ENCODE assay signal across 13 cellular contexts in the genomic region with DNA sequence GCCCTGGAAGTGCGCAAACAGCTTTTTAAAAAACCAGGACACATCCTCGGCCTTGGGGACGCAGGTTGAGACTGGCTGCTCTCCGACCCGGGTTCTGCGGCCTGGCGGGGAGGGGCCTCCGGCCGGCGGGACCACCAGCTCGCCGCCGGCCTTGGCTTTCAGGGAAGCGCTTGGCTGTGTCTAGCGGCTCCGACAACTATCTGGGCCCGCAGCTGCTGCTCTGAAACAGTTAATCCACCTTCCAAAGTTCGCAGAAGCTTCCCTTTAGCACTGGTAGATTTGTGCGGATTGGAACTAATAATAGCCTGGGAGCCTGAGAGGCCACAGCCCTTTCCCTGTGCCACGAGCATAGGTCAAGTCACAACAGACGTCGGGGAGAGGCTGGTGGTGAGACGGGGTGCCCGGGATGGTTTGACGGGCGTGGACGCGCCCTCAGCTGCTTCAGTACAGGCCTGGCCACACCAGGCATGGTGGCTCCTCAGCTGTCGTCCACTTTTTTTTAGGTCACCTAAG. TPM values are rescaled to one million over a fixed set of nuclear protein-coding genes. Genes with fewer than 3 reads are reported as not detected.
DNase-seq lines count a peak whose midpoint lies in the region; ATAC-seq and TF ChIP-seq lines count a peak whose summit lies in the region.
"Had no signal": no experiment of that assay in that cellular context is flagged by ENCODE, and none has a peak within 500 bp of the region (broad histone marks: within the 10 kb centered on the region; RNA-seq: fewer than 3 reads in every experiment).

No MANE protein-coding gene starts in this region.

- POLR2A ChIA-PET in activated CD8-positive, alpha-beta T cell treated with anti-CD3 and anti-CD28 coated beads for 36 hours (lab: Charles Lee) = interaction anchor here (0.8 kb wide), 1 partner anchor 32 kb away, joined by 4 read pairs; no protein-coding TSS in a partner anchor

- intact Hi-C loops in activated CD8-positive, alpha-beta T cell treated with anti-CD3 and anti-CD28 coated beads for 36 hours (cut with micrococcal nuclease) = loop anchor here (5.0 kb wide), 1 partner anchor 48 kb away; a partner anchor contains a TSS

- no peaks in the 10 kb centered on the region for H3K27me3 Mint-ChIP-seq in activated T-cell treated with anti-CD3 and anti-CD28 coated beads, Interleukin-2, amount 50 U/mL, for 24 hours
- H3K27me3 Mint-ChIP-seq in activated CD8-positive, alpha-beta T cell treated with anti-CD3 and anti-CD28 coated beads for 36 hours = no peaks in the 10 kb centered on the region
- peaks cover 4 to 9% (median 4%) of the 10 kb centered on the region in 3 donors for H3K27me3 Mint-ChIP-seq in immature natural killer cell (ENCODE audit: low read depth in 3 of 3)
- no peaks in the 10 kb centered on the region for H3K27me3 Mint-ChIP-seq in stimulated activated naive B cell treated with anti-CD40 and anti-IgM and Interleukin-4, amounts not matched to agents 10 μg/mL and 1 μg/mL and 100 μg/mL, for 72 hours

- H3K4me3 Mint-ChIP-seq in activated T-cell treated with anti-CD3 and anti-CD28 coated beads, Interleukin-2, amount 50 U/mL, for 24 hours = peak overlapping the region; percentile 70
- peak overlapping the region; percentile 66 for H3K4me3 Mint-ChIP-seq in activated CD8-positive, alpha-beta T cell treated with anti-CD3 and anti-CD28 coated beads for 36 hours
- H3K4me3 Mint-ChIP-seq in immature natural killer cell = peak overlapping the region; percentile 78 to 86 (median 82)
- H3K4me3 Mint-ChIP-seq in stimulated activated naive B cell treated with anti-CD40 and anti-IgM and Interleukin-4, amounts not matched to agents 10 μg/mL and 1 μg/mL and 100 μg/mL, for 72 hours = peak overlapping the region; percentile 85 to 87

- DNase-seq in activated T-cell treated with anti-CD3 and anti-CD28 coated beads, Interleukin-2, amount 50 U/mL, for 24 hours = no peak
- no peak for DNase-seq in activated T-cell treated with anti-CD3 and anti-CD28 coated beads, Interleukin-2, amount 50 U/mL, for 48 hours
- DNase-seq in activated CD8-positive, alpha-beta T cell treated with anti-CD3 and anti-CD28 coated beads for 36 hours = no peak
- no peak for DNase-seq in immature natural killer cell
- no peak for DNase-seq in stimulated activated naive B cell treated with anti-CD40 and anti-IgM and Interleukin-4, amounts not matched to agents 10 μg/mL and 1 μg/mL and 100 μg/mL, for 72 hours
- no peak for DNase-seq in stimulated activated CD4-positive, alpha-beta T cell treated with anti-CD3 and anti-CD28 coated beads, Interleukin-1b, Interleukin-23, amount 100 ng/mL, for 48 hours
- DNase-seq in cerebellar cortex (ENCODE audit: low spot score) = no peak
- DNase-seq: GOT3; NCI-H1694; SHP77 treated with DMSO at 0.1 percent for 48 hours; stimulated activated CD4-positive, alpha-beta T cell treated with anti-CD3 and anti-CD28 coated beads, Interleukin-2, amount 100 ng/mL, for 48 hours; uterus had no signal

- H3K36me3 Mint-ChIP-seq in activated T-cell treated with anti-CD3 and anti-CD28 coated beads, Interleukin-2, amount 50 U/mL, for 24 hours (ENCODE audit: low read depth) = peaks cover 9% of the 10 kb centered on the region
- H3K36me3 Mint-ChIP-seq in activated CD8-positive, alpha-beta T cell treated with anti-CD3 and anti-CD28 coated beads for 36 hours (ENCODE audit: low read depth) = peaks cover 12% of the 10 kb centered on the region
- H3K36me3 Mint-ChIP-seq in immature natural killer cell = no peaks in the 10 kb centered on the region
- H3K36me3 Mint-ChIP-seq in stimulated activated naive B cell treated with anti-CD40 and anti-IgM and Interleukin-4, amounts not matched to agents 10 μg/mL and 1 μg/mL and 100 μg/mL, for 72 hours = peaks cover 20 to 44% of the 10 kb centered on the region in 2 donors

- CTCF ChIA-PET in activated CD8-positive, alpha-beta T cell treated with anti-CD3 and anti-CD28 coated beads for 36 hours (lab: Charles Lee) = interaction anchor here (1.0 to 2.5 kb wide), 4 partner anchors 10 to 124 kb away, joined by 3 to 8 read pairs (median 3); no protein-coding TSS in a partner anchor

- peaks cover 30% of the 10 kb centered on the region for H3K4me1 Mint-ChIP-seq in activated T-cell treated with anti-CD3 and anti-CD28 coated beads, Interleukin-2, amount 50 U/mL, for 24 hours (ENCODE audit: low read depth)
- H3K4me1 Mint-ChIP-seq in activated CD8-positive, alpha-beta T cell treated with anti-CD3 and anti-CD28 coated beads for 36 hours (ENCODE audit: low read depth) = peaks cover 31% of the 10 kb centered on the region
- H3K4me1 Mint-ChIP-seq in immature natural killer cell = peaks cover 32 to 33% of the 10 kb centered on the region in 2 donors
- peaks cover 60 to 78% of the 10 kb centered on the region in 2 donors for H3K4me1 Mint-ChIP-seq in stimulated activated naive B cell treated with anti-CD40 and anti-IgM and Interleukin-4, amounts not matched to agents 10 μg/mL and 1 μg/mL and 100 μg/mL, for 72 hours

- no peak for TF ChIP-seq CTCF in activated CD8-positive, alpha-beta T cell treated with anti-CD3 and anti-CD28 coated beads for 36 hours (IDR thresholded peaks at IDR 0.05)

- H3K27ac Mint-ChIP-seq in activated T-cell treated with anti-CD3 and anti-CD28 coated beads, Interleukin-2, amount 50 U/mL, for 24 hours = peak overlapping the region; percentile 77
- H3K27ac Mint-ChIP-seq in activated CD8-positive, alpha-beta T cell treated with anti-CD3 and anti-CD28 coated beads for 36 hours = peak overlapping the region; percentile 55
- H3K27ac Mint-ChIP-seq in immature natural killer cell = peak overlapping the region in 1 of 6 donors; percentile 16
- H3K27ac Mint-ChIP-seq in stimulated activated naive B cell treated with anti-CD40 and anti-IgM and Interleukin-4, amounts not matched to agents 10 μg/mL and 1 μg/mL and 100 μg/mL, for 72 hours = peak overlapping the region; percentile 90

- no peak for ATAC-seq in activated CD8-positive, alpha-beta T cell treated with anti-CD3 and anti-CD28 coated beads for 36 hours
- no peak for ATAC-seq in stimulated activated naive B cell treated with anti-CD40 and anti-IgM and Interleukin-4, amounts not matched to agents 10 μg/mL and 1 μg/mL and 100 μg/mL, for 72 hours (replicated peaks)
- no peak for ATAC-seq in GM21390 (IDR thresholded peaks at IDR 0.05; ENCODE audit: unreplicated experiment)

- H3K9me3 Mint-ChIP-seq in activated T-cell treated with anti-CD3 and anti-CD28 coated beads, Interleukin-2, amount 50 U/mL, for 24 hours = no peaks in the 10 kb centered on the region
- no peaks in the 10 kb centered on the region for H3K9me3 Mint-ChIP-seq in activated CD8-positive, alpha-beta T cell treated with anti-CD3 and anti-CD28 coated beads for 36 hours
- no peaks in the 10 kb centered on the region for H3K9me3 Mint-ChIP-seq in immature natural killer cell
- H3K9me3 Mint-ChIP-seq in stimulated activated naive B cell treated with anti-CD40 and anti-IgM and Interleukin-4, amounts not matched to agents 10 μg/mL and 1 μg/mL and 100 μg/mL, for 72 hours = peaks cover 0 to 2% of the 10 kb centered on the region in 2 donors

RNA-seq across cellular contexts. Expression of a gene that starts 1.2 kb away (rescaled TPM):
- 10 to 100 TPM; 34.8 to 36.9 TPM for total RNA-seq in activated CD8-positive, alpha-beta T cell treated with anti-CD3 and anti-CD28 coated beads for 36 hours
- 10 to 100 TPM; 17.1 to 58.8 (median 22.1) TPM for polyA plus RNA-seq in immature natural killer cell

RNA-seq across cellular contexts. Expression of a gene that starts 50.1 kb away (rescaled TPM):
- total RNA-seq in activated CD8-positive, alpha-beta T cell treated with anti-CD3 and anti-CD28 coated beads for 36 hours = 10 to 100 TPM; 21.3 to 26.9 TPM
- 10 to 100 TPM; 34.8 to 51.6 (median 36.9) TPM for polyA plus RNA-seq in immature natural killer cell
